Comparison of ENCODE assay signal across 17 cellular contexts in the genomic region with DNA sequence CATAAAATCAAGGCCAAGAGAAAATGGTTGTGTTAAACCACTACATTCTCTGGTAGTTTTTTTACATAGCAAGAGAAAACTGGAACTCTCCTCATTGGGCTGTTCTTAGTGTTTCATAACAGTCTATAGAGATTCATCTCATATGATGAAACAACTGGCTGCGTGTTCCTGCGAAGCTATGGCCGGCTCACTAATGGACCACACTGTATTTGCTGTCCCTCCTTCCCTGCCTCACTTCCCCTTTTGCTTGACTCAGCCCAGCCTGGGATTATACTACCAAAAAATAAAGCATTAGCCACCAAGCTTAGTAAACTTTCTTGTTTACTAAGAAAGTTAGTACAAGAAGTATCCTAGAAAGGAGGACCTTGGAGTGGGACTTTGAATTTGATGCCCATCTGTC. TPM values are rescaled to one million over a fixed set of nuclear protein-coding genes. Genes with fewer than 3 reads are reported as not detected.
DNase-seq lines count a peak whose midpoint lies in the region; ATAC-seq, FAIRE-seq and TF ChIP-seq lines count a peak whose summit lies in the region.
"Had no signal": no experiment of that assay in that cellular context is flagged by ENCODE, and none has a peak within 500 bp of the region (broad histone marks: within the 10 kb centered on the region; RNA-seq: fewer than 3 reads in every experiment).

No MANE protein-coding gene starts in this region.

- H3K79me1 ChIP-seq in H9 (ENCODE audit: insufficient read depth, low read depth, low read length, poor library complexity, severe bottlenecking): no peaks in the 10 kb centered on the region

- H3K4me3 Mint-ChIP-seq in H9: no peak overlapping the region
- H3K4me3 Mint-ChIP-seq: CD8-positive, alpha-beta memory T cell had no signal

- whole genome bisulfite sequencing in mammary epithelial cell (ENCODE audit: low coverage, missing lambda C conversion rate): 82% methylated on average over 3 of the region's 3 CpGs
- WGBS in H9 (ENCODE audit: extremely low coverage, insufficient read length, low lambda C conversion rate): no CpG with 5 or more reads among the region's 3 CpGs
- WGBS in tibial nerve, 2 donors: 79 to 88% methylated on average over 3 of the region's 3 CpGs

- H2BK15ac ChIP-seq in H9 (ENCODE audit: low read depth, low read length): no peak overlapping the region

- no peak overlapping the region for H2AK5ac ChIP-seq in H9 (ENCODE audit: insufficient read length, low read length)

- no peak overlapping the region for H2BK5ac ChIP-seq in H9 (ENCODE audit: insufficient read length, low read length)

- H2BK12ac ChIP-seq in H9 (ENCODE audit: insufficient read length, low read depth, low read length): no peak overlapping the region

- CTCF ChIA-PET in mammary epithelial cell (lab: Charles Lee; ENCODE audit: low non-redundant PET): no interaction called here

- peak overlapping the region; percentile 6 for H2AFZ ChIP-seq in mammary epithelial cell (ENCODE audit: low read depth, low read length)
- no peak overlapping the region for H2AFZ ChIP-seq in H9 (ENCODE audit: low read length)

- TF ChIP-seq POLR2A in breast epithelium (IDR thresholded peaks at IDR 0.05) (no peak), tibial nerve (IDR thresholded peaks at IDR 0.05) (no peak)

- no peaks in the 10 kb centered on the region for H3K9me3 Mint-ChIP-seq in H9
- H3K9me3 Mint-ChIP-seq: CD8-positive, alpha-beta memory T cell had no signal

- no peak for TF ChIP-seq EP300 in tibial nerve (IDR thresholded peaks at IDR 0.05)

- no peak overlapping the region for H3K23ac ChIP-seq in H9 (ENCODE audit: insufficient read length, low read depth, low read length)

- BruUV-seq in mammary epithelial cell (replicated peaks; lab: Mats Ljungman, UMichigan): no TSS peak

- no peak overlapping the region for H3K27ac ChIP-seq in mammary epithelial cell (ENCODE audit: insufficient read depth, low read depth, low read length)
- H3K27ac ChIP-seq in breast epithelium: no peak overlapping the region
- no peak overlapping the region for H3K27ac ChIP-seq in H9 (ENCODE audit: insufficient read length, low read depth, low read length)
- H3K27ac ChIP-seq in tibial nerve: no peak overlapping the region
- H3K27ac ChIP-seq in effector memory CD4-positive, alpha-beta T cell (ENCODE audit: insufficient read depth, low read length, poor library complexity, severe bottlenecking): no peak overlapping the region

- H3K9ac ChIP-seq in mammary epithelial cell (ENCODE audit: insufficient read depth, low read length) (no peak overlapping the region), H9 (ENCODE audit: extremely low read depth, insufficient read length, low read length) (no peak overlapping the region)

- ATAC-seq in HG03469 (IDR thresholded peaks at IDR 0.05; ENCODE audit: unreplicated experiment): no peak

- H3K36me3 Mint-ChIP-seq in H9 (ENCODE audit: insufficient read depth in 1 of 3, low read depth in 3 of 3): no peaks in the 10 kb centered on the region
- H3K36me3 Mint-ChIP-seq: CD8-positive, alpha-beta memory T cell had no signal

- H3K4ac ChIP-seq in H9 (ENCODE audit: low read depth, low read length): no peak overlapping the region

- no peak overlapping the region for H4K91ac ChIP-seq in H9 (ENCODE audit: insufficient read length, low read depth, low read length)

- no peak overlapping the region for H2BK120ac ChIP-seq in H9 (ENCODE audit: low read depth, low read length, poor library complexity, severe bottlenecking)

- no peak overlapping the region for H3K4me2 ChIP-seq in mammary epithelial cell (ENCODE audit: insufficient read depth, low read depth, low read length)
- no peak overlapping the region for H3K4me2 ChIP-seq in H9 (ENCODE audit: insufficient read depth, insufficient read length, low read length)

- no peak for TF ChIP-seq CTCF in mammary epithelial cell (conservative IDR thresholded peaks at IDR 0.05 in 1 of 2, IDR thresholded peaks at IDR 0.05 in 1 of 2; ENCODE audit: extremely low read depth in 1 of 2, insufficient read depth in 1 of 2, low read depth in 1 of 2, low read length in 2 of 2)
- no peak for TF ChIP-seq CTCF in breast epithelium (IDR thresholded peaks at IDR 0.05)
- TF ChIP-seq CTCF in bronchial epithelial cell (IDR thresholded peaks at IDR 0.05; ENCODE audit: insufficient read depth, low read length, severe bottlenecking): no peak
- TF ChIP-seq CTCF in H9 (conservative IDR thresholded peaks at IDR 0.05): no peak
- no peak for TF ChIP-seq CTCF in tibial nerve (IDR thresholded peaks at IDR 0.05)

- no peaks in the 10 kb centered on the region for H3K27me3 Mint-ChIP-seq in H9 (ENCODE audit: low read depth)

- no peaks in the 10 kb centered on the region for H3K23me2 ChIP-seq in H9 (ENCODE audit: insufficient read length, low read depth, low read length, poor library complexity, severe bottlenecking)

- H3K14ac ChIP-seq in H9 (ENCODE audit: insufficient read depth, low read length): no peak overlapping the region

- dilution Hi-C loops in mammary epithelial cell (cut with HindIII; ENCODE audit: low sequenced_read_pairs): no loop called here

- H3K4me3 ChIP-seq in mammary epithelial cell (replicated peaks in 1 of 3; ENCODE audit: insufficient read depth in 1 of 3, low read depth in 2 of 3, low read length in 3 of 3) (no peak overlapping the region), breast epithelium (no peak overlapping the region), bronchial epithelial cell (ENCODE audit: low read depth, low read length) (no peak overlapping the region), tibial nerve (no peak overlapping the region)
- no peak overlapping the region for H3K4me3 ChIP-seq in effector memory CD4-positive, alpha-beta T cell (ENCODE audit: insufficient read depth, low read depth, low read length, poor library complexity, severe bottlenecking)
- H3K4me3 ChIP-seq: HAP-1 had no signal

- DNase-seq in mammary epithelial cell (peak; percentile 24), breast epithelium (ENCODE audit: low spot score in 2 of 2) (no peak), OCI-M1 (lab: John Stamatoyannopoulos, UW) (peak; percentile 62), bronchial epithelial cell (ENCODE audit: low read depth) (peak; percentile 72), H9 (no peak), tibial nerve (ENCODE audit: low spot score in 2 of 2) (no peak)
- no peak for DNase-seq in effector memory CD4-positive, alpha-beta T cell
- DNase-seq: 8988T; CD8-positive, alpha-beta memory T cell; DMS79; KG1; NCI-H1105 treated with DMSO at 0.1 percent for 48 hours; NCI-H187; NCI-H69 had no signal

- no peak overlapping the region for H4K5ac ChIP-seq in H9 (ENCODE audit: insufficient read length, low read depth, low read length)

- no peaks in the 10 kb centered on the region for H3K4me1 Mint-ChIP-seq in H9
- H3K4me1 Mint-ChIP-seq: CD8-positive, alpha-beta memory T cell had no signal

- no peak overlapping the region for H3K56ac ChIP-seq in H9 (ENCODE audit: insufficient read length, low read depth, low read length)

- no peak overlapping the region for H4K8ac ChIP-seq in H9 (replicated peaks; ENCODE audit: insufficient read length, low read depth, low read length)

- no peaks in the 10 kb centered on the region for H3K36me3 ChIP-seq in mammary epithelial cell (ENCODE audit: insufficient read depth, low read length)
- H3K36me3 ChIP-seq in breast epithelium: no peaks in the 10 kb centered on the region
- no peaks in the 10 kb centered on the region for H3K36me3 ChIP-seq in bronchial epithelial cell (ENCODE audit: control insufficient read depth, insufficient read depth, low read length)
- H3K36me3 ChIP-seq in tibial nerve: no peaks in the 10 kb centered on the region
- H3K36me3 ChIP-seq in effector memory CD4-positive, alpha-beta T cell (ENCODE audit: control insufficient read depth, insufficient read depth, low read length): no peaks in the 10 kb centered on the region
- H3K36me3 ChIP-seq: HAP-1 had no signal

- no peak overlapping the region for H3K27ac Mint-ChIP-seq in H9

- in situ Hi-C loops in mammary epithelial cell (cut with MboI; ENCODE audit: low sequenced_read_pairs in 2 of 2): no loop called here

- no peak overlapping the region for H3T11ph ChIP-seq in H9 (ENCODE audit: low read length)

- no peak for FAIRE-seq in bronchial epithelial cell (lab: Jason Lieb, UNC)
- FAIRE-seq: D721Med had no signal

- H3K4me1 ChIP-seq in mammary epithelial cell (ENCODE audit: insufficient read depth, low read length) (peaks cover 19% of the 10 kb centered on the region), breast epithelium (no peaks in the 10 kb centered on the region), H9 (ENCODE audit: insufficient read depth, low read length) (no peaks in the 10 kb centered on the region), tibial nerve (no peaks in the 10 kb centered on the region)
- H3K4me1 ChIP-seq in effector memory CD4-positive, alpha-beta T cell (ENCODE audit: control insufficient read depth, insufficient read depth, low read length, poor library complexity, severe bottlenecking): no peaks in the 10 kb centered on the region
- H3K4me1 ChIP-seq: HAP-1 had no signal

- no peaks in the 10 kb centered on the region for H4K20me1 ChIP-seq in mammary epithelial cell (ENCODE audit: insufficient read depth, low read length)
- no peaks in the 10 kb centered on the region for H4K20me1 ChIP-seq in H9 (ENCODE audit: control insufficient read depth, insufficient read depth, insufficient read length)

- intact Hi-C loops in mammary epithelial cell (cut with micrococcal nuclease): no loop called here
- intact Hi-C loops in breast epithelium (cut with DNase I; ENCODE audit: low total_unique reads): no loop called here

- H3K9me3 ChIP-seq in mammary epithelial cell (replicated peaks; ENCODE audit: insufficient read depth, low read length) (no peaks in the 10 kb centered on the region), breast epithelium (no peaks in the 10 kb centered on the region), H9 (ENCODE audit: control insufficient read depth, low read depth, low read length) (no peaks in the 10 kb centered on the region), tibial nerve (no peaks in the 10 kb centered on the region)
- H3K9me3 ChIP-seq in effector memory CD4-positive, alpha-beta T cell (ENCODE audit: control insufficient read depth, low read length): no peaks in the 10 kb centered on the region
- H3K9me3 ChIP-seq: HAP-1 had no signal

- H3K79me2 ChIP-seq in mammary epithelial cell (ENCODE audit: insufficient read depth, low read length) (no peaks in the 10 kb centered on the region), H9 (ENCODE audit: insufficient read depth, low read length) (no peaks in the 10 kb centered on the region)

- no peak overlapping the region for H3K18ac ChIP-seq in H9 (ENCODE audit: insufficient read length, low read depth, low read length)

- H2BK20ac ChIP-seq in H9 (ENCODE audit: low read depth, low read length, poor library complexity, severe bottlenecking): no peak overlapping the region

- no peaks in the 10 kb centered on the region for H3K27me3 ChIP-seq in mammary epithelial cell (ENCODE audit: insufficient read depth, low read length)
- H3K27me3 ChIP-seq in breast epithelium: no peaks in the 10 kb centered on the region
- H3K27me3 ChIP-seq in bronchial epithelial cell (ENCODE audit: control insufficient read depth, insufficient read depth, low read length): no peaks in the 10 kb centered on the region
- no peaks in the 10 kb centered on the region for H3K27me3 ChIP-seq in H9 (ENCODE audit: insufficient read depth, low read length)
- no peaks in the 10 kb centered on the region for H3K27me3 ChIP-seq in tibial nerve
- no peaks in the 10 kb centered on the region for H3K27me3 ChIP-seq in effector memory CD4-positive, alpha-beta T cell (replicated peaks; ENCODE audit: control insufficient read depth, insufficient read depth, low read length, poor library complexity, severe bottlenecking)

RNA-seq across cellular contexts. Expression of a gene that starts 31.6 kb away (rescaled TPM):
- 10 to 100 TPM; 10.5 to 32.1 TPM for total RNA-seq in mammary epithelial cell
- 18.1 TPM for polyA plus RNA-seq in mammary epithelial cell
- 4.9 TPM for polyA minus RNA-seq in mammary epithelial cell
- 10 to 100 TPM; 23.1 to 38.4 (median 28.8) TPM for total RNA-seq in breast epithelium
- 26.3 and 27.4 TPM in 2 replicates for total RNA-seq in bronchial epithelial cell
- total RNA-seq in H9 (2021): 73.6 and 78.3 TPM in 2 replicates
- 10 to 100 TPM; 25.8 to 35.0 (median 29.1) TPM for total RNA-seq in tibial nerve

Comparison
In these comparisons a context has a peak if more than half of its experiments do, and no peak if none do; other contexts are left out.
1. DNase-seq: peak in mammary epithelial cell (single experiment), OCI-M1 (single experiment) and bronchial epithelial cell (single experiment); none in breast epithelium (0 of 2), H9 (single experiment), tibial nerve (0 of 2) and effector memory CD4-positive, alpha-beta T cell (0 of 3).